25 cellular contexts compared by ENCODE assay signal in genomic region chr5:114207615-114208014, GRCh38.
DNase-seq lines count a peak whose midpoint lies in the region; ATAC-seq and TF ChIP-seq lines count a peak whose summit lies in the region.
"Had no signal": no experiment of that assay in that cellular context is flagged by ENCODE, and none has a peak within 500 bp of the region (broad histone marks: within the 10 kb centered on the region; RNA-seq: fewer than 3 reads in every experiment).

No MANE protein-coding gene starts in this region.

- H4K5ac ChIP-seq in IMR-90 (ENCODE audit: low read depth, low read length): no peak overlapping the region

- no peaks in the 10 kb centered on the region for H3K79me1 ChIP-seq in IMR-90 (ENCODE audit: low read depth in 1 of 2, low read length in 2 of 2)

- intact Hi-C loops in left ventricle myocardium inferior (cut with micrococcal nuclease): no loop called here
- intact Hi-C loops in heart left ventricle (cut with DNase I): no loop called here
- intact Hi-C loops in IMR-90 (cut with micrococcal nuclease): no loop called here
- intact Hi-C loops in body of pancreas (cut with DNase I): no loop called here
- intact Hi-C loops in ascending aorta (cut with DNase I): no loop called here

- POLR2A ChIA-PET in IMR-90 (lab: Charles Lee; ENCODE audit: unreplicated experiment): no interaction called here

- peaks cover 49% of the 10 kb centered on the region for H3K4me1 ChIP-seq in cardiac muscle cell (ENCODE audit: low read depth)
- no peaks in the 10 kb centered on the region for H3K4me1 ChIP-seq in right atrium auricular region
- peaks cover 9% of the 10 kb centered on the region for H3K4me1 ChIP-seq in left ventricle myocardium inferior
- peaks cover 0 to 6% (median 0%) of the 10 kb centered on the region in 12 donors for H3K4me1 ChIP-seq in heart left ventricle
- H3K4me1 ChIP-seq in IMR-90 (ENCODE audit: control insufficient read depth, insufficient read depth, low read length): no peaks in the 10 kb centered on the region
- peaks cover 15% of the 10 kb centered on the region for H3K4me1 ChIP-seq in body of pancreas
- no peaks in the 10 kb centered on the region for H3K4me1 ChIP-seq in ascending aorta
- H3K4me1 ChIP-seq: BE2C, BLaER1 had no signal

- 51 to 57% (median 52%) methylated on average over 3 of the region's 3 CpGs for WGBS in heart left ventricle, 4 donors
- no CpG with 5 or more reads among the region's 3 CpGs for WGBS in IMR-90 (ENCODE audit: extremely low coverage in 2 of 2, insufficient read length in 1 of 2), 2 experiments
- 30 to 35% methylated on average over 3 of the region's 3 CpGs for WGBS in body of pancreas, 2 donors

- no peak overlapping the region for H2BK5ac ChIP-seq in IMR-90 (ENCODE audit: low read depth, low read length, poor library complexity, severe bottlenecking)

- H2BK120ac ChIP-seq in IMR-90 (ENCODE audit: low read depth, low read length): no peak overlapping the region

- no peak overlapping the region for H3K18ac ChIP-seq in IMR-90 (ENCODE audit: low read depth, low read length)

- DNase-seq in cardiac muscle cell (ENCODE audit: low read depth in 1 of 2, low spot score in 1 of 2) (no peak), right atrium auricular region (ENCODE audit: low spot score) (no peak), left ventricle myocardium inferior (no peak), heart left ventricle (no peak), IMR-90 (no peak), body of pancreas (no peak), ascending aorta (ENCODE audit: low spot score in 2 of 2) (no peak)
- no peak for DNase-seq in stimulated activated CD4-positive, alpha-beta T cell treated with anti-CD3 and anti-CD28 coated beads, Interleukin-4, amount 100 ng/mL, for 24 hours
- DNase-seq: 8988T; ACHN; BE2C; C1 segment of cervical spinal cord; CD4-positive, alpha-beta memory T cell; CD4-positive, CD25-positive, alpha-beta regulatory T cell; CD8-positive, alpha-beta memory T cell; COR-L47; DMS 273 treated with DMSO at 0.1 percent for 48 hours; DMS153; DMS53; DMS79; DND-41; EL; GDM1 had no signal

- H3K27ac ChIP-seq in cardiac muscle cell: peak overlapping the region; percentile 40
- peak overlapping the region in 1 of 2 donors; percentile 78 for H3K27ac ChIP-seq in right atrium auricular region
- H3K27ac ChIP-seq in left ventricle myocardium inferior (replicated peaks): peak overlapping the region; percentile 17
- no peak overlapping the region for H3K27ac ChIP-seq in heart left ventricle
- H3K27ac ChIP-seq in IMR-90 (ENCODE audit: insufficient read depth, low read length): no peak overlapping the region
- H3K27ac ChIP-seq in body of pancreas: peak overlapping the region in 1 of 4 donors; percentile 74
- H3K27ac ChIP-seq in ascending aorta: no peak overlapping the region
- H3K27ac ChIP-seq: BLaER1 had no signal

- no peaks in the 10 kb centered on the region for H3K36me3 ChIP-seq in cardiac muscle cell
- no peaks in the 10 kb centered on the region for H3K36me3 ChIP-seq in right atrium auricular region
- no peaks in the 10 kb centered on the region for H3K36me3 ChIP-seq in left ventricle myocardium inferior
- no peaks in the 10 kb centered on the region for H3K36me3 ChIP-seq in heart left ventricle
- H3K36me3 ChIP-seq in IMR-90 (ENCODE audit: control insufficient read depth, insufficient read depth, low read length): no peaks in the 10 kb centered on the region
- H3K36me3 ChIP-seq in body of pancreas (replicated peaks in 1 of 2; ENCODE audit: insufficient read depth in 1 of 2, low read depth in 2 of 2): no peaks in the 10 kb centered on the region
- no peaks in the 10 kb centered on the region for H3K36me3 ChIP-seq in ascending aorta
- H3K36me3 ChIP-seq: BE2C, BLaER1 had no signal

- no peak for ATAC-seq in heart left ventricle
- ATAC-seq in IMR-90 (ENCODE audit: low read depth): no peak
- ATAC-seq in body of pancreas: peak; percentile 47
- ATAC-seq: GM12878 had no signal

- peak overlapping the region; percentile 25; the same call in 1 of the 2 replicates for H2BK20ac ChIP-seq in IMR-90 (ENCODE audit: low read depth, low read length)

- TF ChIP-seq POLR2A in heart left ventricle (IDR thresholded peaks at IDR 0.05) (no peak), IMR-90 (IDR thresholded peaks at IDR 0.05; ENCODE audit: low read depth, low read length) (no peak), body of pancreas (IDR thresholded peaks at IDR 0.05) (no peak)

- dilution Hi-C loops in IMR-90 (cut with HindIII; ENCODE audit: low sequenced_read_pairs, unreplicated experiment): no loop called here

- no TSS peak for BruUV-seq in IMR-90 (replicated peaks; lab: Mats Ljungman, UMichigan)

- CTCF ChIA-PET in IMR-90 (lab: Yijun Ruan, JAX): no interaction called here

- H3K27me3 ChIP-seq in cardiac muscle cell: no peaks in the 10 kb centered on the region
- H3K27me3 ChIP-seq in right atrium auricular region: no peaks in the 10 kb centered on the region
- H3K27me3 ChIP-seq in left ventricle myocardium inferior (ENCODE audit: low read depth): no peaks in the 10 kb centered on the region
- H3K27me3 ChIP-seq in heart left ventricle: no peaks in the 10 kb centered on the region
- no peaks in the 10 kb centered on the region for H3K27me3 ChIP-seq in IMR-90 (ENCODE audit: control insufficient read depth, insufficient read depth, low read length)
- no peaks in the 10 kb centered on the region for H3K27me3 ChIP-seq in body of pancreas
- no peaks in the 10 kb centered on the region for H3K27me3 ChIP-seq in ascending aorta
- H3K27me3 ChIP-seq: BE2C, BLaER1 had no signal

- no peak overlapping the region for H3K4me2 ChIP-seq in IMR-90 (ENCODE audit: low read depth, low read length)
- H3K4me2 ChIP-seq: BLaER1 had no signal

- H3K9me3 ChIP-seq in cardiac muscle cell (ENCODE audit: low read depth) (no peaks in the 10 kb centered on the region), right atrium auricular region (no peaks in the 10 kb centered on the region), left ventricle myocardium inferior (replicated peaks) (no peaks in the 10 kb centered on the region), heart left ventricle (no peaks in the 10 kb centered on the region), IMR-90 (ENCODE audit: control insufficient read depth, insufficient read depth, low read length) (no peaks in the 10 kb centered on the region), body of pancreas (no peaks in the 10 kb centered on the region), ascending aorta (no peaks in the 10 kb centered on the region)
- H3K9me3 ChIP-seq: BE2C, BLaER1 had no signal

- H2AFZ ChIP-seq in IMR-90 (replicated peaks; ENCODE audit: low read length, poor library complexity): no peak overlapping the region

- no peak overlapping the region for H3K9ac ChIP-seq in IMR-90 (ENCODE audit: low read depth, low read length)
- H3K9ac ChIP-seq: BLaER1 had no signal

- no peaks in the 10 kb centered on the region for H4K20me1 ChIP-seq in IMR-90 (ENCODE audit: insufficient read depth, low read length)
- H4K20me1 ChIP-seq: BLaER1 had no signal

- no peak overlapping the region for H3K56ac ChIP-seq in IMR-90 (ENCODE audit: extremely low read depth, insufficient read depth, low read length)

- H2BK15ac ChIP-seq in IMR-90 (ENCODE audit: low read depth, low read length): no peak overlapping the region

- no peak overlapping the region for H4K8ac ChIP-seq in IMR-90 (ENCODE audit: low read depth in 2 of 2, low read length in 2 of 2)

- no peak for TF ChIP-seq CTCF in cardiac muscle cell (IDR thresholded peaks at IDR 0.05; ENCODE audit: low read depth, low read length)
- TF ChIP-seq CTCF in right atrium auricular region (IDR thresholded peaks at IDR 0.05): no peak
- TF ChIP-seq CTCF in left ventricle myocardium inferior (IDR thresholded peaks at IDR 0.05; ENCODE audit: borderline replicate concordance): no peak
- TF ChIP-seq CTCF in heart left ventricle (IDR thresholded peaks at IDR 0.05): no peak
- no peak for TF ChIP-seq CTCF in IMR-90 (conservative IDR thresholded peaks at IDR 0.05; ENCODE audit: low read depth, low read length)
- peak in 1 of 7 experiments; percentile 1 for TF ChIP-seq CTCF in body of pancreas (IDR thresholded peaks at IDR 0.05)
- TF ChIP-seq CTCF in ascending aorta (IDR thresholded peaks at IDR 0.05): no peak

- H2AK9ac ChIP-seq in IMR-90 (replicated peaks; ENCODE audit: low read depth, low read length, poor library complexity): no peak overlapping the region

- no peak overlapping the region for H3K4ac ChIP-seq in IMR-90 (ENCODE audit: low read depth, low read length)

- H3K23ac ChIP-seq in IMR-90 (ENCODE audit: low read depth, low read length): no peak overlapping the region

- H2AK5ac ChIP-seq in IMR-90 (ENCODE audit: low read depth, low read length): no peak overlapping the region

- H3K14ac ChIP-seq in IMR-90 (replicated peaks; ENCODE audit: low read depth, low read length): no peak overlapping the region

- H4K91ac ChIP-seq in IMR-90 (ENCODE audit: insufficient read depth, low read depth, low read length): no peak overlapping the region

- in situ Hi-C loops in IMR-90 (cut with MboI; ENCODE audit: low sequenced_read_pairs): no loop called here

- no peaks in the 10 kb centered on the region for H3K9me1 ChIP-seq in IMR-90 (ENCODE audit: insufficient read depth, low read length)

- no peak for TF ChIP-seq RAD21 in IMR-90 (IDR thresholded peaks at IDR 0.05; ENCODE audit: low read length)

- H3K4me3 ChIP-seq in cardiac muscle cell: no peak overlapping the region
- H3K4me3 ChIP-seq in right atrium auricular region: no peak overlapping the region
- no peak overlapping the region for H3K4me3 ChIP-seq in left ventricle myocardium inferior
- H3K4me3 ChIP-seq in heart left ventricle: no peak overlapping the region
- H3K4me3 ChIP-seq in IMR-90 (ENCODE audit: insufficient read depth, low read depth, low read length): no peak overlapping the region
- no peak overlapping the region for H3K4me3 ChIP-seq in body of pancreas
- H3K4me3 ChIP-seq in ascending aorta: no peak overlapping the region
- H3K4me3 ChIP-seq: BLaER1, GM12878 had no signal

TF ChIP-seq in IMR-90, 13 proteins besides CTCF, POLR2A, EP300 and RAD21 (continues in another document):
- no peak for TF ChIP-seq ELK1 (IDR thresholded peaks at IDR 0.05; ENCODE audit: borderline replicate concordance, low read depth, low read length)
- TF ChIP-seq FOS (IDR thresholded peaks at IDR 0.05; ENCODE audit: low read depth, low read length): no peak
- TF ChIP-seq MAZ (IDR thresholded peaks at IDR 0.05; ENCODE audit: borderline replicate concordance, low read depth, low read length): no peak
- no peak for TF ChIP-seq SMC3 (IDR thresholded peaks at IDR 0.05; ENCODE audit: low read depth, low read length)
- TF ChIP-seq MXI1 (IDR thresholded peaks at IDR 0.05; ENCODE audit: borderline replicate concordance, low read depth, low read length): no peak
- TF ChIP-seq CHD1 (IDR thresholded peaks at IDR 0.05; ENCODE audit: low read depth, low read length): no peak

Comparison
In these comparisons a context has a peak if more than half of its experiments do, and no peak if none do; other contexts are left out.
1. H3K27ac ChIP-seq: peak in cardiac muscle cell (single experiment) and left ventricle myocardium inferior (single experiment); none in heart left ventricle (0 of 12), IMR-90 (single experiment) and ascending aorta (0 of 2).